2 cellular contexts compared by ENCODE assay signal in genomic region chr7:155414508-155414907, GRCh38.
A peak's percentile ranks its signal among the peaks of the same experiment; 100 is the strongest.
TF ChIP-seq lines count a peak whose summit lies in the region.

No MANE protein-coding gene starts in this region.

TF ChIP-seq in HCT116, 20 proteins besides CTCF, POLR2A, EP300 and RAD21:
- TF ChIP-seq MAX (IDR thresholded peaks at IDR 0.05) (no peak), TCF7L2 (IDR thresholded peaks at IDR 0.05; ENCODE audit: borderline replicate concordance, extremely low read depth, insufficient read depth, insufficient read length) (peak; percentile 87), EZH2 (IDR thresholded peaks at IDR 0.05) (no peak)

TF ChIP-seq in GM12878, 131 proteins besides CTCF, POLR2A, EP300 and RAD21:
- TF ChIP-seq PKNOX1 (IDR thresholded peaks at IDR 0.05) (0 out of 2 replicates have a peak, but pooled peaks have one; percentile 43), BRCA1 (IDR thresholded peaks at IDR 0.05; ENCODE audit: low read depth, low read length) (no peak)
